ENCODE assay signal across 28 cellular contexts in genomic region chr12:91610561-91610960, GRCh38.
"Had no signal": no experiment of that assay in that cellular context is flagged by ENCODE, and none has a peak within 500 bp of the region (broad histone marks: within the 10 kb centered on the region; RNA-seq: fewer than 3 reads in every experiment).

No MANE protein-coding gene starts in this region.

- H3K27me3 ChIP-seq: colonic mucosa, esophagus squamous epithelium, gastrocnemius medialis, heart right ventricle, left lung had no signal

- H3K27me3 Mint-ChIP-seq: dendritic cell treated with granulocyte-macrophage colony-stimulating factor and Interleukin-4, amounts not matched to agents 40 ng/mL and 50 ng/mL, for 4 days; effector memory CD8-positive, alpha-beta T cell; naive thymus-derived CD4-positive, alpha-beta T cell had no signal

- FAIRE-seq: islet of Langerhans, keratinocyte had no signal

- H3K36me3 Mint-ChIP-seq: memory B cell; naive thymus-derived CD4-positive, alpha-beta T cell had no signal

- H3K27ac Mint-ChIP-seq: dendritic cell treated with granulocyte-macrophage colony-stimulating factor and Interleukin-4, amounts not matched to agents 40 ng/mL and 50 ng/mL, for 4 days; effector memory CD8-positive, alpha-beta T cell; endodermal cell; memory B cell had no signal

- H3K4me1 Mint-ChIP-seq: memory B cell had no signal

- H3K9me3 ChIP-seq: colonic mucosa, esophagus squamous epithelium, gastrocnemius medialis, heart right ventricle, left lung had no signal

- H3K4me1 ChIP-seq: colonic mucosa, esophagus squamous epithelium, gastrocnemius medialis, left lung had no signal

- H3K27ac ChIP-seq: colonic mucosa, epithelial cell of prostate, esophagus squamous epithelium, gastrocnemius medialis, heart right ventricle, left lung had no signal

- H3K4me3 Mint-ChIP-seq: dendritic cell treated with granulocyte-macrophage colony-stimulating factor and Interleukin-4, amounts not matched to agents 40 ng/mL and 50 ng/mL, for 4 days; effector memory CD8-positive, alpha-beta T cell; endodermal cell; memory B cell; naive thymus-derived CD4-positive, alpha-beta T cell had no signal

- H3K36me3 ChIP-seq: colonic mucosa, esophagus squamous epithelium, gastrocnemius medialis, heart right ventricle, left lung had no signal

- H3K4me3 ChIP-seq: colonic mucosa, esophagus squamous epithelium, gastrocnemius medialis, heart right ventricle, left lung, lung had no signal

- DNase-seq: colonic mucosa; cortex of kidney; effector CD8-positive, alpha-beta T cell; effector memory CD8-positive, alpha-beta T cell; endodermal cell; erythroblast; esophagus squamous epithelium; foreskin fibroblast; foreskin melanocyte; gastrocnemius medialis; glutamatergic neuron; head of caudate nucleus; heart right ventricle; hippocampal formation; left cardiac atrium; left lung; left ventricle myocardium superior; mammary epithelial cell; mesendoderm; midbrain; naive thymus-derived CD4-positive, alpha-beta T cell had no signal

- ATAC-seq: effector memory CD8-positive, alpha-beta T cell; esophagus mucosa; gastrocnemius medialis; heart right ventricle; left cardiac atrium; left lung; left ventricle myocardium superior; naive thymus-derived CD4-positive, alpha-beta T cell had no signal

- H3K9me3 Mint-ChIP-seq: dendritic cell treated with granulocyte-macrophage colony-stimulating factor and Interleukin-4, amounts not matched to agents 40 ng/mL and 50 ng/mL, for 4 days; effector memory CD8-positive, alpha-beta T cell; endodermal cell; memory B cell had no signal
